8 cellular contexts compared by ENCODE assay signal in genomic region chr16:27315333-27316037, GRCh38. TPM values are rescaled to one million over a fixed set of nuclear protein-coding genes. Genes with fewer than 3 reads are reported as not detected.
DNase-seq lines count a peak whose midpoint lies in the region; ATAC-seq and TF ChIP-seq lines count a peak whose summit lies in the region.

No MANE protein-coding gene starts in this region.

- ATAC-seq in activated CD8-positive, alpha-beta T cell treated with anti-CD3 and anti-CD28 coated beads, Interleukin-2, amount 10 ng/mL, durations not matched to agents 7 days and 5 days, result peak; percentile 40
- peak; percentile 54 for ATAC-seq in aorta (ENCODE audit: low FRiP score)

- TF ChIP-seq POLR2A in erythroblast (IDR thresholded peaks at IDR 0.05; ENCODE audit: low read length), result peak; percentile 50

- POLR2A ChIA-PET in activated CD8-positive, alpha-beta T cell treated with anti-CD3 and anti-CD28 coated beads, Interleukin-2, amount 10 ng/mL, durations not matched to agents 7 days and 5 days (lab: Charles Lee), result interaction anchor here (0.6 to 10.3 kb wide), 19 partner anchors 11 to 145 kb away, joined by 3 to 222 read pairs (median 4); partner anchors contain the start of gene IL21R

- H3K27me3 ChIP-seq in neural progenitor cell, result peaks cover 55% of the 10 kb centered on the region
- no peaks in the 10 kb centered on the region for H3K27me3 ChIP-seq in aorta (ENCODE audit: control insufficient read depth in 1 of 2, insufficient read depth in 2 of 2, low read length in 1 of 2)

- H3K27ac ChIP-seq in neural progenitor cell (no peak overlapping the region), aorta (ENCODE audit: low read depth in 1 of 2, low read length in 2 of 2) (peak overlapping the region in 1 of 2 donors; percentile 7)

- no peaks in the 10 kb centered on the region for H3F3A ChIP-seq in neural progenitor cell (ENCODE audit: low read depth)

- DNase-seq in activated T-cell treated with anti-CD3 and anti-CD28 coated beads for 1 hour (ENCODE audit: low read depth) (peak; percentile 49), activated T-cell treated with anti-CD3 and anti-CD28 coated beads for 4 hours (no peak), erythroblast (lab: John Stamatoyannopoulos, UW) (no peak), neural progenitor cell (ENCODE audit: low spot score) (peak; percentile 43), aorta (peak; percentile 79 to 82), SHP77 (lab: John Stamatoyannopoulos, UW) (no peak), Kasumi-1 (lab: John Stamatoyannopoulos, UW) (no peak)
- peak; percentile 77 for DNase-seq in activated CD8-positive, alpha-beta T cell treated with anti-CD3 and anti-CD28 coated beads, Interleukin-2, amount 10 ng/mL, durations not matched to agents 7 days and 5 days

- CTCF ChIA-PET in activated CD8-positive, alpha-beta T cell treated with anti-CD3 and anti-CD28 coated beads, Interleukin-2, amount 10 ng/mL, durations not matched to agents 7 days and 5 days (lab: Charles Lee), result interaction anchor here (0.7 to 6.5 kb wide), 12 partner anchors 12 to 135 kb away, joined by 3 to 101 read pairs (median 6); no protein-coding TSS in a partner anchor

- H3K36me3 Mint-ChIP-seq in activated CD8-positive, alpha-beta T cell treated with anti-CD3 and anti-CD28 coated beads, Interleukin-2, amount 10 ng/mL, durations not matched to agents 7 days and 5 days (ENCODE audit: low read depth), result peaks cover 60% of the 10 kb centered on the region
- H3K36me3 Mint-ChIP-seq in neural progenitor cell, result peaks cover 2% of the 10 kb centered on the region

- peak overlapping the region; percentile 25 for H3K4me2 ChIP-seq in neural progenitor cell

- TF ChIP-seq CTCF in neural progenitor cell (IDR thresholded peaks at IDR 0.05), result no peak

- peaks cover 65% of the 10 kb centered on the region for H3K4me1 Mint-ChIP-seq in activated CD8-positive, alpha-beta T cell treated with anti-CD3 and anti-CD28 coated beads, Interleukin-2, amount 10 ng/mL, durations not matched to agents 7 days and 5 days (ENCODE audit: low read depth)
- peaks cover 23% of the 10 kb centered on the region for H3K4me1 Mint-ChIP-seq in neural progenitor cell

- intact Hi-C loops in aorta (cut with DNase I), result loop anchor here in 1 of 2 donors (5.0 kb wide), 1 partner anchor 73 kb away; no protein-coding TSS in a partner anchor

- no peaks in the 10 kb centered on the region for H3K4me1 ChIP-seq in neural progenitor cell
- no peaks in the 10 kb centered on the region for H3K4me1 ChIP-seq in aorta (ENCODE audit: control insufficient read depth in 1 of 2, insufficient read depth in 2 of 2, low read length in 2 of 2)

- peak overlapping the region; percentile 90 for H3K4me3 Mint-ChIP-seq in activated CD8-positive, alpha-beta T cell treated with anti-CD3 and anti-CD28 coated beads, Interleukin-2, amount 10 ng/mL, durations not matched to agents 7 days and 5 days
- H3K4me3 Mint-ChIP-seq in neural progenitor cell, result peak overlapping the region; percentile 91

- H3K9ac ChIP-seq in neural progenitor cell, result no peak overlapping the region

- H3K27me3 Mint-ChIP-seq in activated CD8-positive, alpha-beta T cell treated with anti-CD3 and anti-CD28 coated beads, Interleukin-2, amount 10 ng/mL, durations not matched to agents 7 days and 5 days (ENCODE audit: low read depth), result no peaks in the 10 kb centered on the region
- H3K27me3 Mint-ChIP-seq in neural progenitor cell (ENCODE audit: insufficient read depth, low read depth), result peaks cover 13% of the 10 kb centered on the region

- H4K20me1 ChIP-seq in neural progenitor cell (ENCODE audit: low read depth), result peaks cover 8% of the 10 kb centered on the region

- peak overlapping the region; percentile 93 for H3K27ac Mint-ChIP-seq in activated CD8-positive, alpha-beta T cell treated with anti-CD3 and anti-CD28 coated beads, Interleukin-2, amount 10 ng/mL, durations not matched to agents 7 days and 5 days
- H3K27ac Mint-ChIP-seq in neural progenitor cell, result no peak overlapping the region

- H3K4me3 ChIP-seq in neural progenitor cell (no peak overlapping the region), aorta (ENCODE audit: low read length in 2 of 2) (no peak overlapping the region)

- H3K36me3 ChIP-seq in neural progenitor cell (no peaks in the 10 kb centered on the region), aorta (ENCODE audit: control insufficient read depth in 1 of 2, insufficient read depth in 2 of 2, low read length in 1 of 2) (no peaks in the 10 kb centered on the region)

- no peak overlapping the region for H2AFZ ChIP-seq in neural progenitor cell (replicated peaks)

- no peaks in the 10 kb centered on the region for H3K79me2 ChIP-seq in neural progenitor cell (ENCODE audit: low read depth)

- H3K9me3 Mint-ChIP-seq in activated CD8-positive, alpha-beta T cell treated with anti-CD3 and anti-CD28 coated beads, Interleukin-2, amount 10 ng/mL, durations not matched to agents 7 days and 5 days (ENCODE audit: insufficient read depth), result no peaks in the 10 kb centered on the region
- H3K9me3 Mint-ChIP-seq in neural progenitor cell, result no peaks in the 10 kb centered on the region

- H3K9me3 ChIP-seq in neural progenitor cell (ENCODE audit: low read depth), result no peaks in the 10 kb centered on the region
- H3K9me3 ChIP-seq in aorta (ENCODE audit: control insufficient read depth, low read length), result no peaks in the 10 kb centered on the region

- WGBS in aorta, 2 donors, result 55 to 60% methylated on average over 9 of the region's 9 CpGs

RNA-seq across cellular contexts. Expression of gene IL4R, which starts 1.7 kb away (rescaled TPM):
- 100 to 1,000 TPM; 231 to 237 TPM for total RNA-seq in activated CD8-positive, alpha-beta T cell treated with anti-CD3 and anti-CD28 coated beads, Interleukin-2, amount 10 ng/mL, durations not matched to agents 7 days and 5 days
- 6.6 and 9.6 TPM in 2 replicates for total RNA-seq in neural progenitor cell (ENCODE audit: low replicate concordance)
- total RNA-seq in aorta, result 100 to 1,000 TPM in 1 of 2 donors, 10 to 100 TPM in 1; 91.7 to 138 TPM
- 10 to 100 TPM in 1 of 2 donors, 1 to 10 TPM in 1; 7.5 to 50.7 TPM for polyA plus RNA-seq in aorta

RNA-seq across cellular contexts. Expression of gene NSMCE1, which starts 46.9 kb away (rescaled TPM):
- total RNA-seq in activated CD8-positive, alpha-beta T cell treated with anti-CD3 and anti-CD28 coated beads, Interleukin-2, amount 10 ng/mL, durations not matched to agents 7 days and 5 days, result 10 to 100 TPM; 87.3 to 94.9 TPM
- total RNA-seq in neural progenitor cell (ENCODE audit: low replicate concordance) (44.6 and 83.4 TPM in 2 replicates), aorta (10 to 100 TPM; 34.6 to 39.1 TPM)
- 10 to 100 TPM; 71.0 to 74.2 TPM for polyA plus RNA-seq in aorta

Comparison
In these comparisons a context has a peak if more than half of its experiments do, and no peak if none do; other contexts are left out.
1. DNase-seq: peak in activated T-cell treated with anti-CD3 and anti-CD28 coated beads for 1 hour (single experiment), activated CD8-positive, alpha-beta T cell treated with anti-CD3 and anti-CD28 coated beads, Interleukin-2, amount 10 ng/mL, durations not matched to agents 7 days and 5 days (single experiment), neural progenitor cell (single experiment) and aorta (2 of 2); none in activated T-cell treated with anti-CD3 and anti-CD28 coated beads for 4 hours (single experiment), erythroblast (0 of 2), SHP77 (0 of 2) and Kasumi-1 (0 of 2).